In the genomic region with DNA sequence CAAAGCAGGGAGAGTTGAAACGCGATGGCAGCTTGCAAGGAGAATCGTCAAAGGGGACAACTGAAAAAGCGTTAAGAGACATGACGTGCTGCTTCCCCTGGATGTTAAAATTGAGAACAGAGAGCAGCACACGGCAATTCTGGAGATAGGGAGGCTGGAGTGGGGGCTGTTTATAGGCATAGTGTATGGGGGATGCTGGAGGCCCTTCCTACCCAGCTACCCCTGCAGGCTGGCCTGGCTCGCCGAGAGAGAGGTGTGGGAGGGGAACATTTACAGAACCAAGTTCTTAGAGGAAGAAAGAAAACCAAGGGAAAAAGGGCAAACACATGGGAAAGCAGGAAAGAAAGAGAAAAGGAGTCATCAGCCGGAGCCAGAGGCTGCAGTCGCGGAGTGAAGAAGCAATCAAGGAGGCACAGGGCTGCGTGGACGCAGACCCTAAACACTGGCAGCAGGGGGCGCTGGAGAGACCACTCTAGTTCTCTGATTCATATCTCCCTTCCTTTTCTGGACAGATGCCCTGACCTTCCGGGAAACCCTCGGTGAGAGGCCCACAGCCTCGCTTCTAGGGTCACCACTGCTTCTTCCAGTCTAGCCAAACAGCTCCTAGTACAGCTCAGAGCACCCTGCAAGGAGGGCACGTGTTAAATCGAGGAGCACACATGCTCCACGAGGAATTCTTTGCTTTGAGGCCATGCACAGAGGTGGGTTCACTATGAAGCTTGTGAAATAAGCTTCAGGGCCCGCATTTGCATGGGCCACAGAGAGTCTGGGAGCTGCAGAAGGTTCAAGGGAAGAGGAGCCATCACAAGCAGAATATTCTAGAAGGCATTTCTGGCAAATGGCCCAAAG, we compare ENCODE assay signal across 9 cellular contexts. TPM values are rescaled to one million over a fixed set of nuclear protein-coding genes. Genes with fewer than 3 reads are reported as not detected.
DNase-seq lines count a peak whose midpoint lies in the region; ATAC-seq and TF ChIP-seq lines count a peak whose summit lies in the region.
"Had no signal": no experiment of that assay in that cellular context is flagged by ENCODE, and none has a peak within 500 bp of the region (broad histone marks: within the 10 kb centered on the region; RNA-seq: fewer than 3 reads in every experiment).

No MANE protein-coding gene starts in this region.

- H4K8ac ChIP-seq in trophoblast cell (ENCODE audit: low read depth, low read length), result no peak overlapping the region

- no peak overlapping the region for H3K14ac ChIP-seq in trophoblast cell (ENCODE audit: low read length)

- TF ChIP-seq CTCF in fibroblast of the aortic adventitia (IDR thresholded peaks at IDR 0.05; ENCODE audit: insufficient read depth, low read length), result peak; percentile 58

- no peak overlapping the region for H2BK5ac ChIP-seq in trophoblast cell (ENCODE audit: low read depth, low read length, poor library complexity)

- H3K79me1 ChIP-seq in trophoblast cell (ENCODE audit: low read length), result no peaks in the 10 kb centered on the region

- no peaks in the 10 kb centered on the region for H3K36me3 ChIP-seq in trophoblast cell (ENCODE audit: control insufficient read depth in 1 of 2, insufficient read depth in 2 of 2, low read length in 2 of 2)

- no peak overlapping the region for H3K23ac ChIP-seq in trophoblast cell (ENCODE audit: low read length)

- no peak overlapping the region for H2BK12ac ChIP-seq in trophoblast cell (ENCODE audit: low read length)

- ATAC-seq in HG02981 (IDR thresholded peaks at IDR 0.05; ENCODE audit: unreplicated experiment), result peak; percentile 83
- ATAC-seq: naive thymus-derived CD4-positive, alpha-beta T cell had no signal

- DNase-seq in DMS53 (lab: John Stamatoyannopoulos, UW), result peak; percentile 32
- DNase-seq in DMS53 treated with DMSO at 0.1 percent for 48 hours (lab: John Stamatoyannopoulos, UW; ENCODE audit: unreplicated experiment), result no peak
- DNase-seq in SW480 (ENCODE audit: low spot score), result peak; percentile 48
- DNase-seq in fibroblast of the aortic adventitia (ENCODE audit: low read depth), result peak; percentile 54
- DNase-seq in trophoblast cell, result peak; percentile 50 to 53
- DNase-seq in hepatic stellate cell (ENCODE audit: low spot score), result no peak
- no peak for DNase-seq in NCI-H2029 (lab: John Stamatoyannopoulos, UW)

- H3K9me3 ChIP-seq in trophoblast cell (ENCODE audit: insufficient read depth, low read depth, low read length), result no peaks in the 10 kb centered on the region

- H2AK5ac ChIP-seq in trophoblast cell (ENCODE audit: low read length), result no peak overlapping the region

- no peak overlapping the region for H3K9ac ChIP-seq in trophoblast cell (ENCODE audit: low read length)

- no peak overlapping the region for H4K91ac ChIP-seq in trophoblast cell (ENCODE audit: low read depth, low read length)

- peaks cover 0 to 2% of the 10 kb centered on the region in 2 experiments for H3K4me1 ChIP-seq in trophoblast cell (ENCODE audit: control insufficient read depth in 1 of 2, insufficient read depth in 2 of 2, low read length in 2 of 2)

- H3K79me2 ChIP-seq in trophoblast cell (ENCODE audit: control insufficient read depth, insufficient read depth, low read length, poor library complexity), result no peaks in the 10 kb centered on the region

- no peak overlapping the region for H3K27ac ChIP-seq in trophoblast cell (ENCODE audit: low read depth, low read length)

- no peak overlapping the region for H3K4me2 ChIP-seq in trophoblast cell (ENCODE audit: low read length)

- WGBS in trophoblast cell (ENCODE audit: extremely low coverage, insufficient coverage, insufficient read length), result no CpG with 5 or more reads among the region's 21 CpGs

- H4K12ac ChIP-seq in trophoblast cell (ENCODE audit: low read depth, low read length), result no peak overlapping the region

- no peaks in the 10 kb centered on the region for H3K27me3 ChIP-seq in trophoblast cell (ENCODE audit: insufficient read depth, low read length)

- no peak overlapping the region for H3K4ac ChIP-seq in trophoblast cell (ENCODE audit: low read depth, low read length)

- no peak overlapping the region for H2AFZ ChIP-seq in trophoblast cell (ENCODE audit: insufficient read depth, low read length, poor library complexity)

- H2BK120ac ChIP-seq in trophoblast cell (ENCODE audit: insufficient read depth, low read length, poor library complexity), result no peak overlapping the region

- H3K18ac ChIP-seq in trophoblast cell (ENCODE audit: low read length), result no peak overlapping the region

- H3K4me3 ChIP-seq in fibroblast of the aortic adventitia (ENCODE audit: low read depth, low read length) (no peak overlapping the region), trophoblast cell (ENCODE audit: low read depth, low read length) (no peak overlapping the region)

RNA-seq across cellular contexts. Expression of a gene that starts 55.6 kb away (rescaled TPM):
- not detected in 2 replicates for total RNA-seq in fibroblast of the aortic adventitia (ENCODE audit: low replicate concordance)
- not detected in 2 replicates for polyA plus RNA-seq in trophoblast cell (2013)
- total RNA-seq: naive thymus-derived CD4-positive, alpha-beta T cell had no signal
- polyA plus RNA-seq: naive thymus-derived CD4-positive, alpha-beta T cell had no signal

Comparison
In these comparisons a context has a peak if more than half of its experiments do, and no peak if none do; other contexts are left out.
1. DNase-seq: peak in DMS53 (single experiment), SW480 (single experiment), fibroblast of the aortic adventitia (single experiment) and trophoblast cell (2 of 2); none in DMS53 treated with DMSO at 0.1 percent for 48 hours (single experiment), hepatic stellate cell (single experiment) and NCI-H2029 (single experiment).